In the genomic region with DNA sequence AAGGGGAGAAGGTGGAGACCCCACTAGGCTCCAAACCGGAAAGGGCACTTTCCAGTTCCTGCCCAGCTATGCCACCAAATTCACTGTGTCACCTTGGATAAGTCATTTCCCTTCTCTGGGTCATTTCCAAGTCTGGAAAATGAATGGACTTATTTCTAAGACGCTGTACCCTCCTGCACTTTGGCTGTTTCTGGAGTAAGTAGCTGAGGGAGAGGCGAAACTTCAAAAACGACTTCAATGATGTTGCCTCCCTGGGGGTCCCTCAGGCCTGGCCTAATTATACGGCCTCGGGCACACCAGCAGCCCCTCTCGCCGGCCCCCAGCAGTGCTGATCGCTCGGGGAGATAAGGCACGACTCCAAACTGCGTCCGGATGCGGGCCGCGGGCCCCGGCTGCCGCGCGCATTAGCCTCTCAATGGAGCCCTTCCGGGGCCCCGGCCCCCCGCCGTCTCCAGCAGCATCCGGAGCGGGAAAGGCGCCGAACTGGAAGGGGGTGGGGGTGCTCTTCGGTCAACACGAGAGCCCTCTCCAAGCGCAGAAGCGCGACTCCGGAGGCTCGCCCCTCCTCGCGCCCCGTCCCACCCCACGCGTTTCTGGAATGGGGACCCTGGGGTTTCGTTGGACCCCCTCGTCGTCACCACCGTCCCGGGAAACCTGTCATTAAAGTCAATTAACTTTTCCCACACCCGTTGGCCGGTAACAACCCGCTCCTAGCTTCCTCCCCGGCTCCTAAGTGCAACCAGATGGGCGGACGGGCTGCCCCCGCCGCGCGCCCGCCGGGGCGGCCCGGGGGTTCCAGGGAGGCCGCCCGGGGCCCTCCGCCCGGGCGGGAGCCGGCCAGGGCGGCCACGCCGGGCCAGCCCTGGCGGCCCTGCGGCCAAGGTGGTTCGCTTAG, we compare ENCODE assay signal across 8 cellular contexts. TPM values are rescaled to one million over a fixed set of nuclear protein-coding genes. Genes with fewer than 3 reads are reported as not detected.
A peak's percentile ranks its signal among the peaks of the same experiment; 100 is the strongest.
DNase-seq lines count a peak whose midpoint lies in the region; ATAC-seq and TF ChIP-seq lines count a peak whose summit lies in the region.

No MANE protein-coding gene starts in this region.

- peak overlapping the region; percentile 54 for H3K4me2 ChIP-seq in H9 (ENCODE audit: insufficient read depth, insufficient read length, low read length)

- H2BK15ac ChIP-seq in H9 (ENCODE audit: low read depth, low read length), result no peak overlapping the region

- TF ChIP-seq CTCF in BE2C (IDR thresholded peaks at IDR 0.05; ENCODE audit: low read depth, low read length) (no peak), H9 (conservative IDR thresholded peaks at IDR 0.05) (no peak), breast epithelium (IDR thresholded peaks at IDR 0.05) (no peak)

- intact Hi-C loops in breast epithelium (cut with DNase I; ENCODE audit: low total_unique reads), result no loop called here

- no peak overlapping the region for H4K8ac ChIP-seq in H9 (replicated peaks; ENCODE audit: insufficient read length, low read depth, low read length)

- no peaks in the 10 kb centered on the region; a peak in 2 of 5 replicates for H3K9me3 Mint-ChIP-seq in H9

- H3T11ph ChIP-seq in H9 (ENCODE audit: low read length), result no peak overlapping the region

- WGBS in H9 (ENCODE audit: extremely low coverage, insufficient read length, low lambda C conversion rate), result no CpG with 5 or more reads among the region's 71 CpGs

- no peak overlapping the region for H2BK20ac ChIP-seq in H9 (ENCODE audit: low read depth, low read length, poor library complexity, severe bottlenecking)

- in situ Hi-C loops in G401 (cut with HindIII; ENCODE audit: low sequenced_read_pairs), result no loop called here

- H3K4me3 ChIP-seq in BE2C (ENCODE audit: low read depth, low read length) (peak overlapping the region; percentile 50), breast epithelium (peak overlapping the region; percentile 39 to 68 (median 50))

- H3K18ac ChIP-seq in H9 (ENCODE audit: insufficient read length, low read depth, low read length), result peak overlapping the region; percentile 91

- H3K56ac ChIP-seq in H9 (ENCODE audit: insufficient read length, low read depth, low read length), result no peak overlapping the region

- no peak overlapping the region for H3K4ac ChIP-seq in H9 (ENCODE audit: low read depth, low read length)

- no peak overlapping the region for H4K5ac ChIP-seq in H9 (ENCODE audit: insufficient read length, low read depth, low read length)

- no peak overlapping the region for H2BK120ac ChIP-seq in H9 (ENCODE audit: low read depth, low read length, poor library complexity, severe bottlenecking)

- no peaks in the 10 kb centered on the region for H3K79me2 ChIP-seq in H9 (ENCODE audit: insufficient read depth, low read length)

- ATAC-seq in HG03520 (IDR thresholded peaks at IDR 0.05; ENCODE audit: unreplicated experiment), result no peak

- peak overlapping the region; percentile 86 for H3K14ac ChIP-seq in H9 (ENCODE audit: insufficient read depth, low read length)

- H4K20me1 ChIP-seq in H9 (ENCODE audit: control insufficient read depth, insufficient read depth, insufficient read length), result no peaks in the 10 kb centered on the region

- H3K27me3 ChIP-seq in BE2C (no peaks in the 10 kb centered on the region), H9 (ENCODE audit: insufficient read depth, low read length) (no peaks in the 10 kb centered on the region; the same call in 1 of the 2 replicates), breast epithelium (no peaks in the 10 kb centered on the region)

- H2BK12ac ChIP-seq in H9 (ENCODE audit: insufficient read length, low read depth, low read length), result no peak overlapping the region

- H3K27me3 Mint-ChIP-seq in H9 (ENCODE audit: low read depth), result peaks cover 53% of the 10 kb centered on the region

- H3K36me3 Mint-ChIP-seq in H9 (ENCODE audit: insufficient read depth in 1 of 3, low read depth in 3 of 3), result peaks cover 9 to 18% (median 16%) of the 10 kb centered on the region in 3 experiments

- H3K79me1 ChIP-seq in H9 (ENCODE audit: insufficient read depth, low read depth, low read length, poor library complexity, severe bottlenecking), result no peaks in the 10 kb centered on the region

- H3K27ac ChIP-seq in H9 (ENCODE audit: insufficient read length, low read depth, low read length) (peak overlapping the region; percentile 78), breast epithelium (peak overlapping the region; percentile 98 to 99)

- no peaks in the 10 kb centered on the region for H3K9me3 ChIP-seq in BE2C
- no peaks in the 10 kb centered on the region for H3K9me3 ChIP-seq in H9 (ENCODE audit: control insufficient read depth, low read depth, low read length)
- H3K9me3 ChIP-seq in breast epithelium, result no peaks in the 10 kb centered on the region

- no peak overlapping the region for H3K23ac ChIP-seq in H9 (ENCODE audit: insufficient read length, low read depth, low read length)

- H3K4me1 ChIP-seq in BE2C (peaks cover 16% of the 10 kb centered on the region), H9 (ENCODE audit: insufficient read depth, low read length) (peaks cover 10% of the 10 kb centered on the region), breast epithelium (peaks cover 5 to 7% of the 10 kb centered on the region in 2 donors)

- DNase-seq in BE2C, result peak; percentile 67
- DNase-seq in H9, result peak; percentile 86
- DNase-seq in RKO (ENCODE audit: low spot score), result peak; percentile 64
- peak in 1 of 2 donors; percentile 64 for DNase-seq in breast epithelium (ENCODE audit: low spot score in 2 of 2)
- DNase-seq in islet precursor cell, result peak; percentile 92
- peak; percentile 15 for DNase-seq in stimulated activated CD4-positive, alpha-beta T cell treated with anti-CD3 and anti-CD28 coated beads, Interleukin-4, amount 100 ng/mL, for 24 hours
- no peak for DNase-seq in G401 (ENCODE audit: low spot score)

- H3K9ac ChIP-seq in H9 (ENCODE audit: extremely low read depth, insufficient read length, low read length), result no peak overlapping the region

- peak overlapping the region; percentile 50 to 64 for H3K4me3 Mint-ChIP-seq in H9

- H3K4me1 Mint-ChIP-seq in H9, result peaks cover 46 to 49% of the 10 kb centered on the region in 2 experiments

- H3K36me3 ChIP-seq in BE2C (no peaks in the 10 kb centered on the region), breast epithelium (no peaks in the 10 kb centered on the region)

- peak overlapping the region; percentile 74 to 88 (median 85); a peak in 3 of 7 replicates for H3K27ac Mint-ChIP-seq in H9

- no peak overlapping the region for H2AK5ac ChIP-seq in H9 (ENCODE audit: insufficient read length, low read length)

- H2BK5ac ChIP-seq in H9 (ENCODE audit: insufficient read length, low read length), result no peak overlapping the region

- no peak overlapping the region for H2AFZ ChIP-seq in H9 (ENCODE audit: low read length)

- TF ChIP-seq POLR2A in breast epithelium (IDR thresholded peaks at IDR 0.05), result no peak

- H3K23me2 ChIP-seq in H9 (ENCODE audit: insufficient read length, low read depth, low read length, poor library complexity, severe bottlenecking), result peaks cover 24% of the 10 kb centered on the region

- H4K91ac ChIP-seq in H9 (ENCODE audit: insufficient read length, low read depth, low read length), result no peak overlapping the region

RNA-seq across cellular contexts. Expression of a gene that starts 4.8 kb away (rescaled TPM):
- polyA plus RNA-seq in BE2C (2012; ENCODE audit: insufficient read depth, insufficient read length, low read depth), result 15.3 TPM
- total RNA-seq in H9 (2021) (23.2 and 23.3 TPM in 2 replicates), breast epithelium (100 to 1,000 TPM in 1 of 3 donors, 10 to 100 TPM in 1, 1 to 10 TPM in 1; 6.6 to 110 (median 87.2) TPM)
- 3.3 and 6.6 TPM in 2 replicates for total RNA-seq in G401 (2014; rRNA removed; shearing (Covaris generic))
